ENCODE assay signal across 14 cellular contexts in the genomic region with DNA sequence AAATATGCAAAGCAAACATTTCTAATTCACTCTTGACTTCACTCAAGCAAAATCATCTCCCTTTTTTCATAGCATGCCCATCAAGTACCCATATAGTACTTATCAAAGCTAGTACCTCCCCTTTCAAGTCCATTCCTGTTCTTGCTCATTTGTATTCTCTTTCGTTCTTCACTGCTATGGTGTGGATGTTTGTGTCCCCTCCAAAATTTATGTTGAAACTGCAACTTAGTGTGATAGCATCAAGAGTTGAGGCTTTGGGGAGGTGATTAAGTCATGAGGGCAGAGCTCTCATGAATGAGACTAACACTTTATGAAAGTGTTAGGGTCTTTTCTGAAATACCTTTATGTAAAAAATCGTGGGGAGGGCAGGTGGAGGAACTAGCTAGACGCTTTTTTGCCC.
"Had no signal": no experiment of that assay in that cellular context is flagged by ENCODE, and none has a peak within 500 bp of the region (broad histone marks: within the 10 kb centered on the region; RNA-seq: fewer than 3 reads in every experiment).

No MANE protein-coding gene starts in this region.

- DNase-seq: activated CD4-positive, alpha-beta memory T cell treated with anti-CD3 and anti-CD28 coated beads, Interleukin-2, amount 10 ng/mL, durations not matched to agents 7 days and 5 days; activated naive CD4-positive, alpha-beta T cell treated with anti-CD3 and anti-CD28 coated beads, Interleukin-2, amount 50 U/mL, for 16 hours; amniotic stem cell; dorsolateral prefrontal cortex; endodermal cell; erythroblast; heart right ventricle; left colon; right cardiac atrium; stimulated activated CD4-positive, alpha-beta T cell treated with anti-CD3 and anti-CD28 coated beads, Interleukin-15, amount 100 ng/mL, for 24 hours; stimulated activated CD4-positive, alpha-beta T cell treated with anti-CD3 and anti-CD28 coated beads, Interleukin-4, amount 100 ng/mL, for 1 hour; stimulated activated naive CD4-positive, alpha-beta T cell treated with Interleukin-2 at 50 U/mL for 16 hours; T1000 had no signal

- ATAC-seq: gastroesophageal sphincter, heart right ventricle, left colon, right cardiac atrium had no signal
